Comparison of ENCODE assay signal across 8 cellular contexts in the genomic region with DNA sequence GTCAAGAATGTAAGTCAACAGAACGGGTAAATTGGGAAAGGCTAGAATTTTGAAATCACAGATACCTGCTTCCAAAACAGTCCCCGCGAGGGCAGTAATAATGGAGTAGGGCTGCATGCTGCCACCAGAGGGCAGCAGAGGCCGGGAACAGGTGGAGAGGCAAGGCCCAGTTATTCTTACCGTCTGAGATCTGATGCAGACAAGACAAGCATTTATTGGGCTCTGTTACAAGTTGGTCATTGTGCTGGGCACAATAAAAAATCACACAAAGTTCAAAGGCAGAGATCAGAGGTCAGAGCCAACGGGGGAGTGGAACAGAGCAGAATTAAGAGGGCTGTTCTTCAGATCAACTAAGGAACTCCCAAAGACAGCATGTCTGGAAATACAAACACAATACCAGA. TPM values are rescaled to one million over a fixed set of nuclear protein-coding genes. Genes with fewer than 3 reads are reported as not detected.
DNase-seq lines count a peak whose midpoint lies in the region; ATAC-seq and TF ChIP-seq lines count a peak whose summit lies in the region.

No MANE protein-coding gene starts in this region.

- H3K27ac Mint-ChIP-seq in nephron, result no peak overlapping the region

- no peaks in the 10 kb centered on the region for H3K27me3 Mint-ChIP-seq in activated T-cell treated with anti-CD3 and anti-CD28 coated beads, Interleukin-2, amount 50 U/mL, for 4 hours (ENCODE audit: low read depth)
- H3K27me3 Mint-ChIP-seq in nephron (ENCODE audit: low read depth), result peaks cover 5% of the 10 kb centered on the region

- H3K4me1 ChIP-seq in Panc1 (ENCODE audit: control insufficient read depth, insufficient read depth, low read length), result no peaks in the 10 kb centered on the region
- H3K4me1 ChIP-seq in esophagus squamous epithelium, result peaks cover 0 to 6% (median 0%) of the 10 kb centered on the region in 3 donors

- H3K4me1 Mint-ChIP-seq in activated T-cell treated with anti-CD3 and anti-CD28 coated beads, Interleukin-2, amount 50 U/mL, for 4 hours (ENCODE audit: low read depth), result peaks cover 6% of the 10 kb centered on the region
- H3K4me1 Mint-ChIP-seq in nephron, result no peaks in the 10 kb centered on the region

- H3K27me3 ChIP-seq in Panc1 (ENCODE audit: control insufficient read depth, insufficient read depth, low read length), result no peaks in the 10 kb centered on the region
- no peaks in the 10 kb centered on the region for H3K27me3 ChIP-seq in esophagus squamous epithelium

- H3K36me3 Mint-ChIP-seq in activated T-cell treated with anti-CD3 and anti-CD28 coated beads, Interleukin-2, amount 50 U/mL, for 4 hours (ENCODE audit: insufficient read depth), result no peaks in the 10 kb centered on the region
- H3K36me3 Mint-ChIP-seq in nephron (ENCODE audit: low read depth), result no peaks in the 10 kb centered on the region

- 0% methylated on average over 6 of the region's 6 CpGs for WGBS in esophagus squamous epithelium, 2 donors

- CTCF ChIA-PET in Panc1 (lab: Charles Lee), result no interaction called here

- H3K9me3 Mint-ChIP-seq in activated T-cell treated with anti-CD3 and anti-CD28 coated beads, Interleukin-2, amount 50 U/mL, for 4 hours, result no peaks in the 10 kb centered on the region
- no peaks in the 10 kb centered on the region for H3K9me3 Mint-ChIP-seq in nephron

- intact Hi-C loops in Panc1 (cut with micrococcal nuclease; ENCODE audit: unreplicated experiment) (loop anchor here (1.0 kb wide), 2 partner anchors 104 to 153 kb away; no protein-coding TSS in a partner anchor), esophagus squamous epithelium (cut with DNase I) (loop anchor here (5.0 to 10.0 kb wide), 2 partner anchors 153 to 405 kb away; partner anchors contain the start of gene LDHD)

- POLR2A ChIA-PET in Panc1 (lab: Charles Lee), result no interaction called here

- H3K4me3 ChIP-seq in Panc1 (ENCODE audit: low read depth in 2 of 2, low read length in 2 of 2) (no peak overlapping the region), esophagus squamous epithelium (no peak overlapping the region)

- H3K9me3 ChIP-seq in Panc1 (ENCODE audit: control insufficient read depth, insufficient read depth, low read depth, low read length) (no peaks in the 10 kb centered on the region), esophagus squamous epithelium (no peaks in the 10 kb centered on the region)

- H3K36me3 ChIP-seq in Panc1 (ENCODE audit: control insufficient read depth, insufficient read depth, low read length), result no peaks in the 10 kb centered on the region
- H3K36me3 ChIP-seq in esophagus squamous epithelium, result no peaks in the 10 kb centered on the region

- TF ChIP-seq CTCF in Panc1 (IDR thresholded peaks at IDR 0.05) (peak; percentile 92), esophagus squamous epithelium (IDR thresholded peaks at IDR 0.05) (peak; percentile 78 to 98 (median 96)), nephron (IDR thresholded peaks at IDR 0.05; ENCODE audit: unreplicated experiment in 3 of 3) (peak; percentile 93 to 99 (median 95))

- no TSS peak for BruUV-seq in Panc1 (replicated peaks; lab: Mats Ljungman, UMichigan)

- H3K27ac ChIP-seq in Panc1 (ENCODE audit: low read length), result no peak overlapping the region
- no peak overlapping the region for H3K27ac ChIP-seq in esophagus squamous epithelium

- no peak overlapping the region for H3K4me3 Mint-ChIP-seq in activated T-cell treated with anti-CD3 and anti-CD28 coated beads, Interleukin-2, amount 50 U/mL, for 4 hours
- no peak overlapping the region for H3K4me3 Mint-ChIP-seq in nephron

- DNase-seq in D341Med (ENCODE audit: low spot score), result peak; percentile 85
- DNase-seq in KBM-7, result peak; percentile 80
- peak; percentile 61 for DNase-seq in Panc1 (ENCODE audit: low read depth, low spot score)
- peak; percentile 81 for DNase-seq in activated T-cell treated with anti-CD3 and anti-CD28 coated beads, Interleukin-2, amount 50 U/mL, for 4 hours
- DNase-seq in esophagus squamous epithelium (lab: John Stamatoyannopoulos, UW), result no peak
- DNase-seq in stimulated activated naive CD4-positive, alpha-beta T cell (lab: John Stamatoyannopoulos, UW), result peak; percentile 51 to 83 (median 70)

- ATAC-seq in GM21528 (IDR thresholded peaks at IDR 0.05; ENCODE audit: low FRiP score, unreplicated experiment) (peak; percentile 75), Panc1 (peak; percentile 96)
- peak; percentile 97 to 98 for ATAC-seq in activated T-cell treated with anti-CD3 and anti-CD28 coated beads, Interleukin-2, amount 50 U/mL, for 4 hours

- in situ Hi-C loops in KBM-7 (cut with MboI; ENCODE audit: low pct_unique_long_range_greater_than_20kb, low sequenced_read_pairs) (no loop called here), Panc1 (cut with HindIII; ENCODE audit: low pct_unique_long_range_greater_than_20kb, low sequenced_read_pairs) (no loop called here)

- TF ChIP-seq POLR2A in esophagus squamous epithelium (IDR thresholded peaks at IDR 0.05), result no peak

RNA-seq across cellular contexts. Expression of gene MLKL, which starts 8.8 kb away (rescaled TPM):
- total RNA-seq in Panc1 (2021; ENCODE audit: unreplicated experiment), result 4.8 TPM
- 4.3 TPM for polyA plus RNA-seq in Panc1 (2012; ENCODE audit: insufficient read length)
- total RNA-seq in activated T-cell treated with anti-CD3 and anti-CD28 coated beads, Interleukin-2, amount 50 U/mL, for 4 hours, result 10 to 100 TPM; 27.5 to 36.6 (median 30.9) TPM
- 10 to 100 TPM; 12.4 to 33.9 (median 22.1) TPM for total RNA-seq in esophagus squamous epithelium

RNA-seq across cellular contexts. Expression of gene RFWD3, which starts 42.8 kb away (rescaled TPM):
- total RNA-seq in Panc1 (2021; ENCODE audit: unreplicated experiment), result 53.7 TPM
- polyA plus RNA-seq in Panc1 (2012; ENCODE audit: insufficient read length), result 16.0 TPM
- 10 to 100 TPM; 70.8 to 97.0 (median 76.3) TPM for total RNA-seq in activated T-cell treated with anti-CD3 and anti-CD28 coated beads, Interleukin-2, amount 50 U/mL, for 4 hours
- total RNA-seq in esophagus squamous epithelium, result 10 to 100 TPM; 10.1 to 35.2 (median 16.7) TPM
